ENCODE assay signal across 1 cellular context in genomic region chr16:30355144-30355953, GRCh38.
TF ChIP-seq lines count a peak whose summit lies in the region.

Gene CD2BP2, minus strand, starts transcription at chr16:30355308. Its CDS starts 627 bp downstream, at chr16:30354681.

TF ChIP-seq in HepG2, 621 proteins besides CTCF, POLR2A, EP300 and RAD21 (continued from another document and continues in another):
- TF ChIP-seq PRDM10 (CRISPR knock-in tag; IDR thresholded peaks at IDR 0.05; ENCODE audit: low read depth) (no peak; the same call in 1 of the 2 replicates), SKI (IDR thresholded peaks at IDR 0.05; ENCODE audit: partially characterized antibody) (no peak), NCOA1 (CRISPR knock-in tag; IDR thresholded peaks at IDR 0.05) (peak; percentile 96), DMAP1 (CRISPR knock-in tag; IDR thresholded peaks at IDR 0.05) (peak; percentile 88), CCDC6 (CRISPR knock-in tag; IDR thresholded peaks at IDR 0.05) (peak; percentile 69; the same call in 1 of the 2 replicates), DRAP1 (CRISPR knock-in tag; IDR thresholded peaks at IDR 0.05) (peak; percentile 50; the same call in 1 of the 2 replicates), CENPX (CRISPR knock-in tag; IDR thresholded peaks at IDR 0.05) (no peak), NFKB2 (CRISPR knock-in tag; IDR thresholded peaks at IDR 0.05; ENCODE audit: borderline replicate concordance) (0 out of 2 replicates have a peak, but pooled peaks have one; percentile 28), ZNF275 (CRISPR knock-in tag; IDR thresholded peaks at IDR 0.05; ENCODE audit: borderline replicate concordance) (no peak; the same call in 1 of the 2 replicates), MLLT10 (CRISPR knock-in tag; IDR thresholded peaks at IDR 0.05) (no peak), KLF12 (CRISPR knock-in tag; IDR thresholded peaks at IDR 0.05; ENCODE audit: borderline replicate concordance) (peak; percentile 89), ZSCAN5A (CRISPR knock-in tag; IDR thresholded peaks at IDR 0.05; ENCODE audit: borderline replicate concordance) (0 out of 2 replicates have a peak, but pooled peaks have one; percentile 35), HBP1 (CRISPR knock-in tag; IDR thresholded peaks at IDR 0.05; ENCODE audit: low read depth) (peak; percentile 66; the same call in 1 of the 2 replicates), CSRNP2 (CRISPR knock-in tag; conservative IDR thresholded peaks at IDR 0.05; ENCODE audit: low read depth) (no peak), ZNF10 (CRISPR knock-in tag; IDR thresholded peaks at IDR 0.05; ENCODE audit: borderline replicate concordance, low read depth) (no peak), THAP9 (CRISPR knock-in tag; IDR thresholded peaks at IDR 0.05; ENCODE audit: borderline replicate concordance) (peak; percentile 99), THYN1 (CRISPR knock-in tag; IDR thresholded peaks at IDR 0.05; ENCODE audit: borderline replicate concordance, low read depth) (no peak), TFDP2 (CRISPR knock-in tag; IDR thresholded peaks at IDR 0.05) (peak; percentile 98), ZNF580 (CRISPR knock-in tag; IDR thresholded peaks at IDR 0.05; ENCODE audit: borderline replicate concordance, low read depth) (no peak; the same call in 1 of the 2 replicates), ZNF350 (CRISPR knock-in tag; IDR thresholded peaks at IDR 0.05; ENCODE audit: borderline replicate concordance, low read depth) (peak; percentile 67; the same call in 1 of the 2 replicates), NCOR1 (IDR thresholded peaks at IDR 0.05; ENCODE audit: borderline replicate concordance, low read length) (peak; percentile 88; the same call in 1 of the 2 replicates), ETV5 (CRISPR knock-in tag; IDR thresholded peaks at IDR 0.05; ENCODE audit: borderline replicate concordance) (peak; percentile 93), ARID5B (CRISPR knock-in tag; IDR thresholded peaks at IDR 0.05) (no peak; the same call in 1 of the 2 replicates), ARHGAP35 (CRISPR knock-in tag; IDR thresholded peaks at IDR 0.05; ENCODE audit: borderline replicate concordance) (peak; percentile 14; the same call in 1 of the 2 replicates), EED (CRISPR knock-in tag; IDR thresholded peaks at IDR 0.05) (peak; percentile 72), STAT6 (CRISPR knock-in tag; IDR thresholded peaks at IDR 0.05; ENCODE audit: borderline replicate concordance) (0 out of 2 replicates have a peak, but pooled peaks have one; percentile 50), ESRRA (CRISPR knock-in tag; IDR thresholded peaks at IDR 0.05; ENCODE audit: low read depth) (peak; percentile 74), ZNF780A (CRISPR knock-in tag; IDR thresholded peaks at IDR 0.05) (no peak), ZNF775 (CRISPR knock-in tag; IDR thresholded peaks at IDR 0.05; ENCODE audit: borderline replicate concordance) (peak; percentile 68; the same call in 1 of the 2 replicates), REL (CRISPR knock-in tag; conservative IDR thresholded peaks at IDR 0.05) (0 out of 2 replicates have a peak, but pooled peaks have one; percentile 83), SRSF4 (IDR thresholded peaks at IDR 0.05; ENCODE audit: low read depth, low read length, poor library complexity, severe bottlenecking) (no peak), MTF1 (CRISPR knock-in tag; IDR thresholded peaks at IDR 0.05) (peak; percentile 74)
